Comparison of ENCODE assay signal across 13 cellular contexts in the genomic region with DNA sequence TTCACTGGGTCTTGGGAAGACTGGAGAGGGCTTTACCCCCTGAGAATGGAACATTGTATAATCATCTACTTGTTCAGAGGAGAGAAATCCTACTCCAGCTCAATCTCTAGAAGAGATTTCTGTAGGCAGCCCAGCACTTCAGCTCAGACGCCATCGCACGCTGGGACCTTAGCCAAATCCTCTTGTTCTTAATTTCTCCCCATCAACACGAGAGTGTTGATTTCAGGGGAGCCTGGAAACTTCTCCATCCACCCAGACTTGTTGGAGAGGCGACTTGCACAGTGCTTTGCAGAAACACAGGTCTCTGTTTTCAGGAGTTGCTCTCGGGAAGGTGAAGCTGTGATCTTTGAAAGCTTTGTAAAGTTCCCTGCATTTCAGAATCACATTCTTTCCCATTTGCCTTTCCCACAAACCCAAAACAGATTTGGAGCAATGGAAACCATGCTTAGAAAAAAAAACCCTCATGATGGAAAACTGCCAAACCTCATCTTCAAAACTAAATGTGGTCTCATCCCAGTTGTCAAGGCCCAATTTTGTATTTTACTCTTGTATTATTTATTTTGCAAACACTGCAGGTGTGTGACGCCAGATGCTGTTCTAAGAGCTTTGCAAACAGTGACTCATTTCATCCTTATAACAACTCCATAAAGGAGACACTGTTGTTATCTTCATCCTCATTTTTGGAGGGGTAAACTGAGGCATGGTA.
DNase-seq lines count a peak whose midpoint lies in the region; ATAC-seq, FAIRE-seq and TF ChIP-seq lines count a peak whose summit lies in the region.
"Had no signal": no experiment of that assay in that cellular context is flagged by ENCODE, and none has a peak within 500 bp of the region (broad histone marks: within the 10 kb centered on the region; RNA-seq: fewer than 3 reads in every experiment).

No MANE protein-coding gene starts in this region.

- in situ Hi-C loops in HepG2 (cut with HindIII; ENCODE audit: extremely low pct_ligation_motif_present, low pct_unique_long_range_greater_than_20kb): no loop called here

- no peak for TF ChIP-seq RAD21 in HepG2 (CRISPR knock-in tag; IDR thresholded peaks at IDR 0.05)

- H3K9me2 ChIP-seq in PC-3 (replicated peaks; ENCODE audit: low read length): no peaks in the 10 kb centered on the region

- POLR2A ChIA-PET in HepG2 (lab: Yijun Ruan, JAX) (interaction anchor here (1.4 to 3.6 kb wide), 3 partner anchors 9 to 139 kb away, joined by 3 to 10 read pairs (median 8); no protein-coding TSS in a partner anchor), PC-3 (lab: Charles Lee; ENCODE audit: unreplicated experiment) (interaction anchor here (0.5 to 3.1 kb wide), 4 partner anchors 37 to 140 kb away, joined by 4 to 17 read pairs (median 8); no protein-coding TSS in a partner anchor)

- no peak overlapping the region for H3K4me3 Mint-ChIP-seq in activated T-helper 1 cell treated with anti-CD3 and anti-CD28 coated beads, Interleukin-12 subunit alpha, Interleukin-12 subunit beta, Interleukin-2, Interleukin-4 antibody, amounts not matched to agents 30 ng/mL and 10 ng/mL and 1 ng/mL, durations not matched to agents 14 hours and 24 hours and 36 hours

- no peaks in the 10 kb centered on the region for H4K20me1 ChIP-seq in HepG2 (ENCODE audit: insufficient read depth, low read length)
- no peaks in the 10 kb centered on the region for H4K20me1 ChIP-seq in PC-3 (ENCODE audit: low read length)

- no peaks in the 10 kb centered on the region for H3K36me3 Mint-ChIP-seq in activated T-helper 1 cell treated with anti-CD3 and anti-CD28 coated beads, Interleukin-12 subunit alpha, Interleukin-12 subunit beta, Interleukin-2, Interleukin-4 antibody, amounts not matched to agents 30 ng/mL and 10 ng/mL and 1 ng/mL, durations not matched to agents 14 hours and 24 hours and 36 hours (ENCODE audit: low read depth)

- intact Hi-C loops in HepG2 (cut with micrococcal nuclease; ENCODE audit: unreplicated experiment) (loop anchor here (5.0 kb wide), 1 partner anchor 37 kb away; no protein-coding TSS in a partner anchor), right lobe of liver (cut with DNase I) (no loop called here), PC-3 (cut with micrococcal nuclease) (loop anchor here (1.0 to 5.0 kb wide), 3 partner anchors 25 to 38 kb away; no protein-coding TSS in a partner anchor)
- intact Hi-C loops in activated T-helper 1 cell treated with anti-CD3 and anti-CD28 coated beads, Interleukin-12 subunit alpha, Interleukin-12 subunit beta, Interleukin-2, Interleukin-4 antibody, amounts not matched to agents 30 ng/mL and 10 ng/mL and 1 ng/mL, durations not matched to agents 14 hours and 24 hours and 36 hours (cut with micrococcal nuclease): no loop called here

- no peaks in the 10 kb centered on the region for H3K9me3 Mint-ChIP-seq in activated T-helper 1 cell treated with anti-CD3 and anti-CD28 coated beads, Interleukin-12 subunit alpha, Interleukin-12 subunit beta, Interleukin-2, Interleukin-4 antibody, amounts not matched to agents 30 ng/mL and 10 ng/mL and 1 ng/mL, durations not matched to agents 14 hours and 24 hours and 36 hours

- FAIRE-seq in HepG2 (lab: Jason Lieb, UNC): no peak

- TF ChIP-seq CTCF in HepG2 (CRISPR knock-in tag; IDR thresholded peaks at IDR 0.05): no peak
- TF ChIP-seq CTCF in right lobe of liver (IDR thresholded peaks at IDR 0.05): no peak
- no peak for TF ChIP-seq CTCF in PC-3 (conservative IDR thresholded peaks at IDR 0.05; ENCODE audit: low read depth, low read length)

- peaks cover 0 to 41% of the 10 kb centered on the region in 2 experiments; a peak in 3 of 5 replicates for H3K27me3 ChIP-seq in HepG2 (ENCODE audit: control insufficient read depth in 1 of 2, insufficient read depth in 2 of 2, low read length in 2 of 2)
- no peaks in the 10 kb centered on the region for H3K27me3 ChIP-seq in right lobe of liver
- H3K27me3 ChIP-seq in PC-3 (ENCODE audit: low read length): no peaks in the 10 kb centered on the region

- peaks cover 17% of the 10 kb centered on the region for H3K27me3 Mint-ChIP-seq in activated T-helper 1 cell treated with anti-CD3 and anti-CD28 coated beads, Interleukin-12 subunit alpha, Interleukin-12 subunit beta, Interleukin-2, Interleukin-4 antibody, amounts not matched to agents 30 ng/mL and 10 ng/mL and 1 ng/mL, durations not matched to agents 14 hours and 24 hours and 36 hours (ENCODE audit: insufficient read depth)

- H3K4me2 ChIP-seq in HepG2 (ENCODE audit: low read depth, low read length): peak overlapping the region; percentile 51
- H3K4me2 ChIP-seq in PC-3 (ENCODE audit: low read length): peak overlapping the region; percentile 54

- WGBS in HepG2 (ENCODE audit: low lambda C conversion rate): 22% methylated on average over 7 of the region's 7 CpGs
- 89% methylated on average over 7 of the region's 7 CpGs for WGBS in right lobe of liver (ENCODE audit: insufficient coverage, low coverage, low lambda C conversion rate, missing lambda C conversion rate)

- DNase-seq in HepG2 (ENCODE audit: low spot score) (peak; percentile 31), right lobe of liver (no peak), PC-3 (peak; percentile 55), islet precursor cell (peak; percentile 51), activated gamma-delta T cell (lab: John Stamatoyannopoulos, UW) (no peak)
- no peak for DNase-seq in activated T-helper 1 cell treated with anti-CD3 and anti-CD28 coated beads, Interleukin-12 subunit alpha, Interleukin-12 subunit beta, Interleukin-2, Interleukin-4 antibody, amounts not matched to agents 30 ng/mL and 10 ng/mL and 1 ng/mL, durations not matched to agents 14 hours and 24 hours and 36 hours (ENCODE audit: low spot score)
- DNase-seq: AML-193, cortex of kidney, NCI-H1930 had no signal

- H3K27ac ChIP-seq in HepG2 (ENCODE audit: extremely low read length, insufficient read depth, low read length): no peak overlapping the region
- no peak overlapping the region for H3K27ac ChIP-seq in right lobe of liver
- H3K27ac ChIP-seq in PC-3 (ENCODE audit: low read length): peak overlapping the region; percentile 100

- TF ChIP-seq POLR2A in HepG2 (IDR thresholded peaks at IDR 0.05; ENCODE audit: insufficient read depth in 1 of 2, low read depth in 2 of 2, low read length in 2 of 2) (no peak), right lobe of liver (IDR thresholded peaks at IDR 0.05) (no peak)

- H3K9ac ChIP-seq in HepG2 (ENCODE audit: insufficient read depth, low read depth, low read length) (no peak overlapping the region), PC-3 (ENCODE audit: low read length) (peak overlapping the region; percentile 91)

- peaks cover 6% of the 10 kb centered on the region; the same call in 1 of the 2 replicates for H3K9me3 ChIP-seq in HepG2 (ENCODE audit: low read length)
- no peaks in the 10 kb centered on the region for H3K9me3 ChIP-seq in right lobe of liver
- no peaks in the 10 kb centered on the region for H3K9me3 ChIP-seq in PC-3 (ENCODE audit: low read length)
- H3K9me3 ChIP-seq: HAP-1 had no signal

- ATAC-seq in HepG2 (no peak; the same call in 2 of the 3 replicates), right lobe of liver (no peak), PC-3 (no peak), GM18511 (IDR thresholded peaks at IDR 0.05; ENCODE audit: unreplicated experiment) (no peak), GM18502 (IDR thresholded peaks at IDR 0.05; ENCODE audit: poor library complexity, unreplicated experiment) (no peak)
- ATAC-seq: right cardiac atrium had no signal

- peaks cover 86% of the 10 kb centered on the region for H3K4me1 ChIP-seq in HepG2 (ENCODE audit: insufficient read depth, low read length)
- H3K4me1 ChIP-seq in right lobe of liver: no peaks in the 10 kb centered on the region
- peaks cover 55% of the 10 kb centered on the region for H3K4me1 ChIP-seq in PC-3 (ENCODE audit: insufficient read depth, low read length)
- H3K4me1 ChIP-seq: HAP-1 had no signal

- no TSS peak for BruUV-seq in HepG2 (replicated peaks; lab: Mats Ljungman, UMichigan)
- no TSS peak for BruUV-seq in PC-3 (replicated peaks; lab: Mats Ljungman, UMichigan)

- H3K79me2 ChIP-seq in HepG2 (ENCODE audit: insufficient read depth, low read length) (no peaks in the 10 kb centered on the region), PC-3 (ENCODE audit: low read length) (no peaks in the 10 kb centered on the region)

- TF ChIP-seq EP300 in HepG2 (IDR thresholded peaks at IDR 0.05; ENCODE audit: low read depth in 2 of 2, low read length in 2 of 2) (no peak), HepG2 (CRISPR knock-in tag; IDR thresholded peaks at IDR 0.05; ENCODE audit: borderline replicate concordance) (no peak)

- no peaks in the 10 kb centered on the region for H3K4me1 Mint-ChIP-seq in activated T-helper 1 cell treated with anti-CD3 and anti-CD28 coated beads, Interleukin-12 subunit alpha, Interleukin-12 subunit beta, Interleukin-2, Interleukin-4 antibody, amounts not matched to agents 30 ng/mL and 10 ng/mL and 1 ng/mL, durations not matched to agents 14 hours and 24 hours and 36 hours (ENCODE audit: low read depth)

- H3K4me3 ChIP-seq in HepG2 (replicated peaks in 1 of 3; ENCODE audit: insufficient read depth in 1 of 3, low read depth in 2 of 3, low read length in 3 of 3): peak overlapping the region in 1 of 3 experiments; percentile 12; a peak in 3 of 6 replicates
- H3K4me3 ChIP-seq in right lobe of liver: no peak overlapping the region
- no peak overlapping the region for H3K4me3 ChIP-seq in PC-3 (ENCODE audit: low read length)
- H3K4me3 ChIP-seq: HAP-1 had no signal

- H3K36me3 ChIP-seq in HepG2 (replicated peaks in 1 of 2; ENCODE audit: control insufficient read depth in 1 of 2, insufficient read depth in 2 of 2, low read length in 2 of 2) (no peaks in the 10 kb centered on the region), right lobe of liver (no peaks in the 10 kb centered on the region), PC-3 (ENCODE audit: low read depth, low read length) (no peaks in the 10 kb centered on the region; the same call in 1 of the 2 replicates)
- H3K36me3 ChIP-seq: HAP-1 had no signal

- CTCF ChIA-PET in HepG2 (lab: Yijun Ruan, JAX; ENCODE audit: low intra/inter-chr PET ratio, low total read pairs): no interaction called here
- CTCF ChIA-PET in PC-3 (lab: Charles Lee): interaction anchor here (0.5 kb wide), 1 partner anchor 129 kb away, joined by 3 read pairs; no protein-coding TSS in a partner anchor

- no peaks in the 10 kb centered on the region for H3F3A ChIP-seq in PC-3 (ENCODE audit: low read length, unreplicated experiment)

- no peak overlapping the region for H3K27ac Mint-ChIP-seq in activated T-helper 1 cell treated with anti-CD3 and anti-CD28 coated beads, Interleukin-12 subunit alpha, Interleukin-12 subunit beta, Interleukin-2, Interleukin-4 antibody, amounts not matched to agents 30 ng/mL and 10 ng/mL and 1 ng/mL, durations not matched to agents 14 hours and 24 hours and 36 hours

- H2AFZ ChIP-seq in HepG2 (ENCODE audit: low read length) (no peak overlapping the region), PC-3 (ENCODE audit: low read length) (no peak overlapping the region)

TF ChIP-seq in HepG2, 621 proteins besides CTCF, POLR2A, EP300 and RAD21 (continues in another document):
- TF ChIP-seq ZNF746 (CRISPR knock-in tag; IDR thresholded peaks at IDR 0.05): no peak
- TF ChIP-seq XRCC5 (optimal IDR thresholded peaks at IDR 0.05; ENCODE audit: low read length): no peak
- peak; percentile 64 for TF ChIP-seq FOSL2 (CRISPR knock-in tag; IDR thresholded peaks at IDR 0.05)
- no peak for TF ChIP-seq SAFB2 (CRISPR knock-in tag; IDR thresholded peaks at IDR 0.05; ENCODE audit: borderline replicate concordance, low read depth)

Comparison
In these comparisons a context has a peak if more than half of its experiments do, and no peak if none do; other contexts are left out.
1. DNase-seq: peak in HepG2 (single experiment), PC-3 (single experiment) and islet precursor cell (single experiment); none in right lobe of liver (0 of 3), activated gamma-delta T cell (single experiment) and activated T-helper 1 cell treated with anti-CD3 and anti-CD28 coated beads, Interleukin-12 subunit alpha, Interleukin-12 subunit beta, Interleukin-2, Interleukin-4 antibody, amounts not matched to agents 30 ng/mL and 10 ng/mL and 1 ng/mL, durations not matched to agents 14 hours and 24 hours and 36 hours (single experiment).
2. intact Hi-C loops: an anchor here in HepG2 (5.0 kb wide) and PC-3 (1.0 to 5.0 kb wide); none called in right lobe of liver and activated T-helper 1 cell treated with anti-CD3 and anti-CD28 coated beads, Interleukin-12 subunit alpha, Interleukin-12 subunit beta, Interleukin-2, Interleukin-4 antibody, amounts not matched to agents 30 ng/mL and 10 ng/mL and 1 ng/mL, durations not matched to agents 14 hours and 24 hours and 36 hours.